9 cellular contexts compared by ENCODE assay signal in genomic region chr9:120892748-120893584, GRCh38. TPM values are rescaled to one million over a fixed set of nuclear protein-coding genes. Genes with fewer than 3 reads are reported as not detected.
DNase-seq lines count a peak whose midpoint lies in the region; ATAC-seq, FAIRE-seq and TF ChIP-seq lines count a peak whose summit lies in the region.
"Had no signal": no experiment of that assay in that cellular context is flagged by ENCODE, and none has a peak within 500 bp of the region (broad histone marks: within the 10 kb centered on the region; RNA-seq: fewer than 3 reads in every experiment).

No MANE protein-coding gene starts in this region.

- H3K36me3 Mint-ChIP-seq in T-helper 1 cell treated with Interleukin-12 subunit alpha and Interleukin-12 subunit beta and Interleukin-4 antibody, amounts not matched to agents 30 μg/mL and 1 μg/mL, for 36 hours (ENCODE audit: low read depth), result peaks cover 13% of the 10 kb centered on the region
- H3K36me3 Mint-ChIP-seq in central memory CD8-positive, alpha-beta T cell (ENCODE audit: insufficient read depth), result peaks cover 10% of the 10 kb centered on the region

- no peaks in the 10 kb centered on the region for H3K9me3 ChIP-seq in skeletal muscle satellite cell (replicated peaks; ENCODE audit: low read length)

- H3K4me3 Mint-ChIP-seq in T-helper 1 cell treated with Interleukin-12 subunit alpha and Interleukin-12 subunit beta and Interleukin-4 antibody, amounts not matched to agents 30 μg/mL and 1 μg/mL, for 36 hours, result peak overlapping the region; percentile 73
- peak overlapping the region; percentile 43 for H3K4me3 Mint-ChIP-seq in central memory CD8-positive, alpha-beta T cell

- peaks cover 29% of the 10 kb centered on the region for H3K27me3 ChIP-seq in skeletal muscle satellite cell (ENCODE audit: control insufficient read depth, insufficient read depth, low read length)

- no peak overlapping the region for H3K9ac ChIP-seq in skeletal muscle satellite cell (ENCODE audit: low read depth, low read length)

- H3K36me3 ChIP-seq in skeletal muscle satellite cell (ENCODE audit: insufficient read depth, low read length), result no peaks in the 10 kb centered on the region

- peaks cover 70% of the 10 kb centered on the region for H3K4me1 Mint-ChIP-seq in T-helper 1 cell treated with Interleukin-12 subunit alpha and Interleukin-12 subunit beta and Interleukin-4 antibody, amounts not matched to agents 30 μg/mL and 1 μg/mL, for 36 hours (ENCODE audit: low read depth)
- H3K4me1 Mint-ChIP-seq in central memory CD8-positive, alpha-beta T cell, result peaks cover 53% of the 10 kb centered on the region

- peak overlapping the region; percentile 99 for H3K27ac Mint-ChIP-seq in T-helper 1 cell treated with Interleukin-12 subunit alpha and Interleukin-12 subunit beta and Interleukin-4 antibody, amounts not matched to agents 30 μg/mL and 1 μg/mL, for 36 hours
- H3K27ac Mint-ChIP-seq in central memory CD8-positive, alpha-beta T cell (ENCODE audit: low read depth), result peak overlapping the region; percentile 86

- peak; percentile 93 for FAIRE-seq in GM12891 (lab: Jason Lieb, UNC)
- FAIRE-seq: TTC549 had no signal

- H3K4me1 ChIP-seq in skeletal muscle satellite cell (ENCODE audit: control insufficient read depth, insufficient read depth, low read length), result peaks cover 22% of the 10 kb centered on the region

- no peaks in the 10 kb centered on the region for H3K27me3 Mint-ChIP-seq in T-helper 1 cell treated with Interleukin-12 subunit alpha and Interleukin-12 subunit beta and Interleukin-4 antibody, amounts not matched to agents 30 μg/mL and 1 μg/mL, for 36 hours (ENCODE audit: low read depth)
- no peaks in the 10 kb centered on the region for H3K27me3 Mint-ChIP-seq in central memory CD8-positive, alpha-beta T cell

- H3K9me3 Mint-ChIP-seq in T-helper 1 cell treated with Interleukin-12 subunit alpha and Interleukin-12 subunit beta and Interleukin-4 antibody, amounts not matched to agents 30 μg/mL and 1 μg/mL, for 36 hours, result no peaks in the 10 kb centered on the region
- H3K9me3 Mint-ChIP-seq in central memory CD8-positive, alpha-beta T cell, result no peaks in the 10 kb centered on the region

- DNase-seq in GM12891 (ENCODE audit: insufficient read length, low spot score) (no peak), KG1 (lab: John Stamatoyannopoulos, UW) (peak; percentile 81), HuH-7 (ENCODE audit: low spot score) (no peak), HuH-7.5 (ENCODE audit: low spot score) (no peak)
- DNase-seq in central memory CD8-positive, alpha-beta T cell (ENCODE audit: low spot score in 2 of 2), result peak in 1 of 2 donors; percentile 38

- peak; percentile 35; the same call in 1 of the 2 replicates for TF ChIP-seq POLR2A in GM12891 (IDR thresholded peaks at IDR 0.05; ENCODE audit: low read depth, low read length)

- H3K4me3 ChIP-seq in skeletal muscle satellite cell (ENCODE audit: low read length), result no peak overlapping the region

- H3K4me2 ChIP-seq in skeletal muscle satellite cell (ENCODE audit: low read length), result peak overlapping the region; percentile 46

- peak; percentile 56 for ATAC-seq in GM21737 (IDR thresholded peaks at IDR 0.05; ENCODE audit: unreplicated experiment)
- ATAC-seq in central memory CD8-positive, alpha-beta T cell (replicated peaks; ENCODE audit: extremely low read depth, poor library complexity, severe bottlenecking), result peak; percentile 63

TF ChIP-seq in GM12891, 5 proteins besides CTCF, POLR2A, EP300 and RAD21:
- TF ChIP-seq POU2F2 (IDR thresholded peaks at IDR 0.05; ENCODE audit: low read depth, low read length), result peak; percentile 87
- no peak for TF ChIP-seq SPI1 (IDR thresholded peaks at IDR 0.05; ENCODE audit: low read depth, low read length)
- TF ChIP-seq POLR2AphosphoS5 (IDR thresholded peaks at IDR 0.05; ENCODE audit: low read depth, low read length), result peak; percentile 79
- TF ChIP-seq PAX5 (IDR thresholded peaks at IDR 0.05; ENCODE audit: insufficient read depth, low read length, severe bottlenecking), result peak; percentile 36
- TF ChIP-seq TAF1 (IDR thresholded peaks at IDR 0.05; ENCODE audit: low read depth, low read length), result peak; percentile 30; the same call in 1 of the 2 replicates

RNA-seq across cellular contexts. Expression of gene PHF19, which starts 16.0 kb away (rescaled TPM):
- polyA plus RNA-seq in GM12891 (2012; ENCODE audit: low read depth, missing spikeins), result 65.4 TPM
- total RNA-seq in skeletal muscle satellite cell (2012; rRNA removed), result 21.0 and 25.8 TPM in 2 replicates

RNA-seq across cellular contexts. Expression of gene TRAF1, which starts 33.6 kb away (rescaled TPM):
- 107 TPM for polyA plus RNA-seq in GM12891 (2012; ENCODE audit: low read depth, missing spikeins)
- total RNA-seq in skeletal muscle satellite cell (2012; rRNA removed), result 1.1 and 4.1 TPM in 2 replicates

RNA-seq across cellular contexts. Expression of gene PSMD5, which starts 50.2 kb away (rescaled TPM):
- 12.0 TPM for polyA plus RNA-seq in GM12891 (2012; ENCODE audit: low read depth, missing spikeins)
- 30.7 and 33.0 TPM in 2 replicates for total RNA-seq in skeletal muscle satellite cell (2012; rRNA removed)
